In genomic region chr2:146621656-146622055, GRCh38 we compare ENCODE assay signal across 8 cellular contexts.
"Had no signal": no experiment of that assay in that cellular context is flagged by ENCODE, and none has a peak within 500 bp of the region (broad histone marks: within the 10 kb centered on the region; RNA-seq: fewer than 3 reads in every experiment).

No MANE protein-coding gene starts in this region.

- H3K4me1 Mint-ChIP-seq: H9, IgD-negative memory B cell had no signal

- ATAC-seq: GM23338, HepG2 had no signal

- H3K27ac ChIP-seq: HL-60 had no signal

- DNase-seq: H9, HCEC 1CT had no signal

- H3K36me3 Mint-ChIP-seq: IgD-negative memory B cell had no signal

- H3K27ac Mint-ChIP-seq: GM23338, IgD-negative memory B cell had no signal

- FAIRE-seq: H1, H54, HepG2 had no signal

- H3K4me3 ChIP-seq: GM23338 had no signal

- H3K4me3 Mint-ChIP-seq: GM23338, H9, IgD-negative memory B cell had no signal

- H3K4me2 ChIP-seq: GM23338 had no signal

- H3K27me3 Mint-ChIP-seq: IgD-negative memory B cell had no signal

- H2AFZ ChIP-seq: GM23338 had no signal
